In the genomic region with DNA sequence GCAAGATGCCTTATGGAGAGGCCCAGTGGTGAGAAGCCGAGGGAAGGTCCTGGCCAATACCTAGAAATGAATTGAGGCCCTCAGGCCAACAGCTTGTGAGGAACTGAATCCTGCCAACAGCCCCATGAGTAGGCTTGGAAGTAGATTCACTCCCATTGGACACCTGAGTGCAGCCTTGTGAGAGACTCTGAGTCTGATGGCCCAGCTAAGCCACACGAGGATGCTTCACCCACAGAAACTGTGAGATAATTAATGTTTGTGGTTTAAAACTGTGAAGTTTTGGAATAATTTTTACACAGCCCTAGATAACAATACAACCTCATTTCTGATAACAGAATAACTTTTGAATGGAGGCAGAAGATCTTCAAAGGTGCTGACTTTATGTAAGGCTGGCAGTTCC, we compare ENCODE assay signal across 2 cellular contexts.
TF ChIP-seq lines count a peak whose summit lies in the region.

No MANE protein-coding gene starts in this region.

TF ChIP-seq in GM23338, 12 proteins besides CTCF, POLR2A, EP300 and RAD21:
- TF ChIP-seq, protein P1, sequence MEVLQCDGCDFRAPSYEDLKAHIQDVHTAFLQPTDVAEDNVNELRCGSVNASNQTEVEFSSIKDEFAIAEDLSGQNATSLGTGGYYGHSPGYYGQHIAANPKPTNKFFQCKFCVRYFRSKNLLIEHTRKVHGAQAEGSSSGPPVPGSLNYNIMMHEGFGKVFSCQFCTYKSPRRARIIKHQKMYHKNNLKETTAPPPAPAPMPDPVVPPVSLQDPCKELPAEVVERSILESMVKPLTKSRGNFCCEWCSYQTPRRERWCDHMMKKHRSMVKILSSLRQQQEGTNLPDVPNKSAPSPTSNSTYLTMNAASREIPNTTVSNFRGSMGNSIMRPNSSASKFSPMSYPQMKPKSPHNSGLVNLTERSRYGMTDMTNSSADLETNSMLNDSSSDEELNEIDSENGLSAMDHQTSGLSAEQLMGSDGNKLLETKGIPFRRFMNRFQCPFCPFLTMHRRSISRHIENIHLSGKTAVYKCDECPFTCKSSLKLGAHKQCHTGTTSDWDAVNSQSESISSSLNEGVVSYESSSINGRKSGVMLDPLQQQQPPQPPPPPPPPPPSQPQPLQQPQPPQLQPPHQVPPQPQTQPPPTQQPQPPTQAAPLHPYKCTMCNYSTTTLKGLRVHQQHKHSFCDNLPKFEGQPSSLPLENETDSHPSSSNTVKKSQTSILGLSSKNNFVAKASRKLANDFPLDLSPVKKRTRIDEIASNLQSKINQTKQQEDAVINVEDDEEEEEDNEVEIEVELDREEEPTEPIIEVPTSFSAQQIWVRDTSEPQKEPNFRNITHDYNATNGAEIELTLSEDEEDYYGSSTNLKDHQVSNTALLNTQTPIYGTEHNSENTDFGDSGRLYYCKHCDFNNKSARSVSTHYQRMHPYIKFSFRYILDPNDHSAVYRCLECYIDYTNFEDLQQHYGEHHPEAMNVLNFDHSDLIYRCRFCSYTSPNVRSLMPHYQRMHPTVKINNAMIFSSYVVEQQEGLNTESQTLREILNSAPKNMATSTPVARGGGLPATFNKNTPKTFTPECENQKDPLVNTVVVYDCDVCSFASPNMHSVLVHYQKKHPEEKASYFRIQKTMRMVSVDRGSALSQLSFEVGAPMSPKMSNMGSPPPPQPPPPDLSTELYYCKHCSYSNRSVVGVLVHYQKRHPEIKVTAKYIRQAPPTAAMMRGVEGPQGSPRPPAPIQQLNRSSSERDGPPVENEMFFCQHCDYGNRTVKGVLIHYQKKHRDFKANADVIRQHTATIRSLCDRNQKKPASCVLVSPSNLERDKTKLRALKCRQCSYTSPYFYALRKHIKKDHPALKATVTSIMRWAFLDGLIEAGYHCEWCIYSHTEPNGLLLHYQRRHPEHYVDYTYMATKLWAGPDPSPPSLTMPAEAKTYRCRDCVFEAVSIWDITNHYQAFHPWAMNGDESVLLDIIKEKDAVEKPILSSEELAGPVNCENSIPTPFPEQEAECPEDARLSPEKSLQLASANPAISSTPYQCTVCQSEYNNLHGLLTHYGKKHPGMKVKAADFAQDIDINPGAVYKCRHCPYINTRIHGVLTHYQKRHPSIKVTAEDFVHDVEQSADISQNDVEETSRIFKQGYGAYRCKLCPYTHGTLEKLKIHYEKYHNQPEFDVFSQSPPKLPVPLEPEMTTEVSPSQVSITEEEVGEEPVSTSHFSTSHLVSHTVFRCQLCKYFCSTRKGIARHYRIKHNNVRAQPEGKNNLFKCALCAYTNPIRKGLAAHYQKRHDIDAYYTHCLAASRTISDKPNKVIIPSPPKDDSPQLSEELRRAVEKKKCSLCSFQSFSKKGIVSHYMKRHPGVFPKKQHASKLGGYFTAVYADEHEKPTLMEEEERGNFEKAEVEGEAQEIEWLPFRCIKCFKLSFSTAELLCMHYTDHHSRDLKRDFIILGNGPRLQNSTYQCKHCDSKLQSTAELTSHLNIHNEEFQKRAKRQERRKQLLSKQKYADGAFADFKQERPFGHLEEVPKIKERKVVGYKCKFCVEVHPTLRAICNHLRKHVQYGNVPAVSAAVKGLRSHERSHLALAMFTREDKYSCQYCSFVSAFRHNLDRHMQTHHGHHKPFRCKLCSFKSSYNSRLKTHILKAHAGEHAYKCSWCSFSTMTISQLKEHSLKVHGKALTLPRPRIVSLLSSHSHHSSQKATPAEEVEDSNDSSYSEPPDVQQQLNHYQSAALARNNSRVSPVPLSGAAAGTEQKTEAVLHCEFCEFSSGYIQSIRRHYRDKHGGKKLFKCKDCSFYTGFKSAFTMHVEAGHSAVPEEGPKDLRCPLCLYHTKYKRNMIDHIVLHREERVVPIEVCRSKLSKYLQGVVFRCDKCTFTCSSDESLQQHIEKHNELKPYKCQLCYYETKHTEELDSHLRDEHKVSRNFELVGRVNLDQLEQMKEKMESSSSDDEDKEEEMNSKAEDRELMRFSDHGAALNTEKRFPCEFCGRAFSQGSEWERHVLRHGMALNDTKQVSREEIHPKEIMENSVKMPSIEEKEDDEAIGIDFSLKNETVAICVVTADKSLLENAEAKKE (CRISPR knock-in tag; IDR thresholded peaks at IDR 0.05) = no peak
- TF ChIP-seq NANOG (IDR thresholded peaks at IDR 0.05; ENCODE audit: borderline replicate concordance) (no peak), JUNB (IDR thresholded peaks at IDR 0.05; ENCODE audit: unreplicated experiment) (no peak), CREB1 (CRISPR knock-in tag; IDR thresholded peaks at IDR 0.05; ENCODE audit: low read depth) (no peak), EZH2phosphoT487 (IDR thresholded peaks at IDR 0.05; ENCODE audit: unreplicated experiment) (no peak), POLR2AphosphoS5 (IDR thresholded peaks at IDR 0.05; ENCODE audit: low read depth) (no peak)
- TF ChIP-seq, protein P2, sequence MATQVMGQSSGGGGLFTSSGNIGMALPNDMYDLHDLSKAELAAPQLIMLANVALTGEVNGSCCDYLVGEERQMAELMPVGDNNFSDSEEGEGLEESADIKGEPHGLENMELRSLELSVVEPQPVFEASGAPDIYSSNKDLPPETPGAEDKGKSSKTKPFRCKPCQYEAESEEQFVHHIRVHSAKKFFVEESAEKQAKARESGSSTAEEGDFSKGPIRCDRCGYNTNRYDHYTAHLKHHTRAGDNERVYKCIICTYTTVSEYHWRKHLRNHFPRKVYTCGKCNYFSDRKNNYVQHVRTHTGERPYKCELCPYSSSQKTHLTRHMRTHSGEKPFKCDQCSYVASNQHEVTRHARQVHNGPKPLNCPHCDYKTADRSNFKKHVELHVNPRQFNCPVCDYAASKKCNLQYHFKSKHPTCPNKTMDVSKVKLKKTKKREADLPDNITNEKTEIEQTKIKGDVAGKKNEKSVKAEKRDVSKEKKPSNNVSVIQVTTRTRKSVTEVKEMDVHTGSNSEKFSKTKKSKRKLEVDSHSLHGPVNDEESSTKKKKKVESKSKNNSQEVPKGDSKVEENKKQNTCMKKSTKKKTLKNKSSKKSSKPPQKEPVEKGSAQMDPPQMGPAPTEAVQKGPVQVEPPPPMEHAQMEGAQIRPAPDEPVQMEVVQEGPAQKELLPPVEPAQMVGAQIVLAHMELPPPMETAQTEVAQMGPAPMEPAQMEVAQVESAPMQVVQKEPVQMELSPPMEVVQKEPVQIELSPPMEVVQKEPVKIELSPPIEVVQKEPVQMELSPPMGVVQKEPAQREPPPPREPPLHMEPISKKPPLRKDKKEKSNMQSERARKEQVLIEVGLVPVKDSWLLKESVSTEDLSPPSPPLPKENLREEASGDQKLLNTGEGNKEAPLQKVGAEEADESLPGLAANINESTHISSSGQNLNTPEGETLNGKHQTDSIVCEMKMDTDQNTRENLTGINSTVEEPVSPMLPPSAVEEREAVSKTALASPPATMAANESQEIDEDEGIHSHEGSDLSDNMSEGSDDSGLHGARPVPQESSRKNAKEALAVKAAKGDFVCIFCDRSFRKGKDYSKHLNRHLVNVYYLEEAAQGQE (IDR thresholded peaks at IDR 0.05; ENCODE audit: unreplicated experiment) = no peak

TF ChIP-seq in K562, 482 proteins besides CTCF, POLR2A, EP300 and RAD21:
- TF ChIP-seq ZNF12 (CRISPR knock-in tag; IDR thresholded peaks at IDR 0.05) (no peak), ZNF583 (CRISPR knock-in tag; IDR thresholded peaks at IDR 0.05) (no peak), TEAD4 (IDR thresholded peaks at IDR 0.05; ENCODE audit: low read length) (no peak), TEAD4 (CRISPR knock-in tag; IDR thresholded peaks at IDR 0.05; ENCODE audit: borderline replicate concordance) (no peak), FIP1L1 (IDR thresholded peaks at IDR 0.05; ENCODE audit: low read depth, low read length, poor library complexity, severe bottlenecking) (no peak), ZNF589 (CRISPR knock-in tag; IDR thresholded peaks at IDR 0.05; ENCODE audit: low read depth) (no peak), EP400 (IDR thresholded peaks at IDR 0.05) (no peak), RBM34 (IDR thresholded peaks at IDR 0.05; ENCODE audit: borderline replicate concordance, insufficient read depth, low read length) (no peak), NFE2L1 (tag; IDR thresholded peaks at IDR 0.05; ENCODE audit: borderline replicate concordance, low read depth) (no peak)
- TF ChIP-seq, protein P3, sequence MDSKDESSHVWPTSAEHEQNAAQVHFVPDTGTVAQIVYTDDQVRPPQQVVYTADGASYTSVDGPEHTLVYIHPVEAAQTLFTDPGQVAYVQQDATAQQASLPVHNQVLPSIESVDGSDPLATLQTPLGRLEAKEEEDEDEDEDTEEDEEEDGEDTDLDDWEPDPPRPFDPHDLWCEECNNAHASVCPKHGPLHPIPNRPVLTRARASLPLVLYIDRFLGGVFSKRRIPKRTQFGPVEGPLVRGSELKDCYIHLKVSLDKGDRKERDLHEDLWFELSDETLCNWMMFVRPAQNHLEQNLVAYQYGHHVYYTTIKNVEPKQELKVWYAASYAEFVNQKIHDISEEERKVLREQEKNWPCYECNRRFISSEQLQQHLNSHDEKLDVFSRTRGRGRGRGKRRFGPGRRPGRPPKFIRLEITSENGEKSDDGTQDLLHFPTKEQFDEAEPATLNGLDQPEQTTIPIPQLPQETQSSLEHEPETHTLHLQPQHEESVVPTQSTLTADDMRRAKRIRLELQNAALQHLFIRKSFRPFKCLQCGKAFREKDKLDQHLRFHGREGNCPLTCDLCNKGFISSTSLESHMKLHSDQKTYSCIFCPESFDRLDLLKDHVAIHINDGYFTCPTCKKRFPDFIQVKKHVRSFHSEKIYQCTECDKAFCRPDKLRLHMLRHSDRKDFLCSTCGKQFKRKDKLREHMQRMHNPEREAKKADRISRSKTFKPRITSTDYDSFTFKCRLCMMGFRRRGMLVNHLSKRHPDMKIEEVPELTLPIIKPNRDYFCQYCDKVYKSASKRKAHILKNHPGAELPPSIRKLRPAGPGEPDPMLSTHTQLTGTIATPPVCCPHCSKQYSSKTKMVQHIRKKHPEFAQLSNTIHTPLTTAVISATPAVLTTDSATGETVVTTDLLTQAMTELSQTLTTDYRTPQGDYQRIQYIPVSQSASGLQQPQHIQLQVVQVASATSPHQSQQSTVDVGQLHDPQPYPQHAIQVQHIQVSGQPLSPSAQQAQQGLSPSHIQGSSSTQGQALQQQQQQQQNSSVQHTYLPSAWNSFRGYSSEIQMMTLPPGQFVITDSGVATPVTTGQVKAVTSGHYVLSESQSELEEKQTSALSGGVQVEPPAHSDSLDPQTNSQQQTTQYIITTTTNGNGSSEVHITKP (IDR thresholded peaks at IDR 0.05; ENCODE audit: partially characterized antibody) = no peak
